15 cellular contexts compared by ENCODE assay signal in genomic region chr6:120569689-120570088, GRCh38.
DNase-seq lines count a peak whose midpoint lies in the region; ATAC-seq and TF ChIP-seq lines count a peak whose summit lies in the region.
"Had no signal": no experiment of that assay in that cellular context is flagged by ENCODE, and none has a peak within 500 bp of the region (broad histone marks: within the 10 kb centered on the region; RNA-seq: fewer than 3 reads in every experiment).

No MANE protein-coding gene starts in this region.

- no peak overlapping the region for H4K91ac ChIP-seq in H9 (ENCODE audit: insufficient read length, low read depth, low read length)

- ATAC-seq in sciatic nerve: peak; percentile 74
- no peak for ATAC-seq in upper lobe of left lung (ENCODE audit: low FRiP score in 2 of 2)
- ATAC-seq: CD8-positive, alpha-beta T cell had no signal

- H3K79me2 ChIP-seq in H9 (ENCODE audit: insufficient read depth, low read length): no peaks in the 10 kb centered on the region

- peak overlapping the region; percentile 8 for H2AFZ ChIP-seq in H9 (ENCODE audit: low read length)

- no peak overlapping the region for H3K14ac ChIP-seq in H9 (ENCODE audit: insufficient read depth, low read length)

- H4K5ac ChIP-seq in H9 (ENCODE audit: insufficient read length, low read depth, low read length): no peak overlapping the region

- H3K18ac ChIP-seq in H9 (ENCODE audit: insufficient read length, low read depth, low read length): no peak overlapping the region

- no peaks in the 10 kb centered on the region for H4K20me1 ChIP-seq in H9 (ENCODE audit: control insufficient read depth, insufficient read depth, insufficient read length)
- H4K20me1 ChIP-seq: BLaER1 treated with 17β-estradiol and CSF1 and Interleukin-3, amounts not matched to agents 10 nM and 100 nM had no signal

- intact Hi-C loops in sciatic nerve (cut with DNase I): no loop called here

- no peak for TF ChIP-seq POLR2A in upper lobe of left lung (IDR thresholded peaks at IDR 0.05)

- H3K4me1 ChIP-seq in H9 (ENCODE audit: insufficient read depth, low read length) (no peaks in the 10 kb centered on the region), upper lobe of left lung (no peaks in the 10 kb centered on the region)
- H3K4me1 ChIP-seq: BLaER1 treated with 17β-estradiol and CSF1 and Interleukin-3, amounts not matched to agents 10 nM and 100 nM; HAP-1 had no signal

- TF ChIP-seq EP300 in upper lobe of left lung (IDR thresholded peaks at IDR 0.05): no peak

- no peaks in the 10 kb centered on the region for H3K27me3 Mint-ChIP-seq in H9 (ENCODE audit: low read depth)
- H3K27me3 Mint-ChIP-seq: B cell had no signal

- no peaks in the 10 kb centered on the region for H3K36me3 Mint-ChIP-seq in H9 (ENCODE audit: insufficient read depth in 1 of 3, low read depth in 3 of 3)
- H3K36me3 Mint-ChIP-seq: CD8-positive, alpha-beta T cell had no signal

- H2BK12ac ChIP-seq in H9 (ENCODE audit: insufficient read length, low read depth, low read length): no peak overlapping the region

- H2BK20ac ChIP-seq in H9 (ENCODE audit: low read depth, low read length, poor library complexity, severe bottlenecking): peak overlapping the region; percentile 45

- no peak overlapping the region for H3K27ac ChIP-seq in H9 (ENCODE audit: insufficient read length, low read depth, low read length)
- peak overlapping the region; percentile 98 for H3K27ac ChIP-seq in SK-N-MC
- H3K27ac ChIP-seq in upper lobe of left lung: no peak overlapping the region
- H3K27ac ChIP-seq: BLaER1 treated with 17β-estradiol and CSF1 and Interleukin-3, amounts not matched to agents 10 nM and 100 nM had no signal

- peaks cover 0 to 2% of the 10 kb centered on the region in 2 experiments; a peak in 1 of 5 replicates for H3K9me3 Mint-ChIP-seq in H9

- H3K27me3 ChIP-seq in H9 (ENCODE audit: insufficient read depth, low read length): no peaks in the 10 kb centered on the region
- H3K27me3 ChIP-seq in upper lobe of left lung: no peaks in the 10 kb centered on the region
- H3K27me3 ChIP-seq: BLaER1 treated with 17β-estradiol and CSF1 and Interleukin-3, amounts not matched to agents 10 nM and 100 nM had no signal

- H2AK5ac ChIP-seq in H9 (ENCODE audit: insufficient read length, low read length): no peak overlapping the region

- DNase-seq in H9 (no peak), SK-N-MC (ENCODE audit: low read depth, low spot score) (peak; percentile 96), epithelial cell of esophagus (ENCODE audit: low read depth) (peak; percentile 4), sciatic nerve (ENCODE audit: low spot score) (no peak), superior temporal gyrus (ENCODE audit: extremely low spot score) (no peak), upper lobe of left lung (no peak), KG1 (lab: John Stamatoyannopoulos, UW) (no peak)
- DNase-seq: Calu3; CD8-positive, alpha-beta T cell; DMS79 treated with DMSO at 0.1 percent for 48 hours; GF-D8; GOT3 had no signal

- no peak overlapping the region for H2BK15ac ChIP-seq in H9 (ENCODE audit: low read depth, low read length)

- no peak for TF ChIP-seq CTCF in H9 (conservative IDR thresholded peaks at IDR 0.05)
- no peak for TF ChIP-seq CTCF in epithelial cell of esophagus (IDR thresholded peaks at IDR 0.05; ENCODE audit: insufficient read depth, low read depth, low read length, missing control alignments)
- TF ChIP-seq CTCF in upper lobe of left lung (IDR thresholded peaks at IDR 0.05): no peak

- H3K9ac ChIP-seq in H9 (ENCODE audit: extremely low read depth, insufficient read length, low read length): no peak overlapping the region
- peak overlapping the region; percentile 69 for H3K9ac ChIP-seq in SK-N-MC (ENCODE audit: insufficient read length)
- H3K9ac ChIP-seq: BLaER1 treated with 17β-estradiol and CSF1 and Interleukin-3, amounts not matched to agents 10 nM and 100 nM had no signal

- no peaks in the 10 kb centered on the region for H3K9me3 ChIP-seq in H9 (ENCODE audit: control insufficient read depth, low read depth, low read length)
- H3K9me3 ChIP-seq in SK-N-MC (ENCODE audit: low read depth, low read length): no peaks in the 10 kb centered on the region
- no peaks in the 10 kb centered on the region for H3K9me3 ChIP-seq in upper lobe of left lung
- H3K9me3 ChIP-seq: HAP-1 had no signal

- H3K4me3 Mint-ChIP-seq in H9: no peak overlapping the region
- H3K4me3 Mint-ChIP-seq: B cell; CD8-positive, alpha-beta T cell had no signal

- H3K4me2 ChIP-seq in H9 (ENCODE audit: insufficient read depth, insufficient read length, low read length): no peak overlapping the region
- H3K4me2 ChIP-seq: BLaER1 treated with 17β-estradiol and CSF1 and Interleukin-3, amounts not matched to agents 10 nM and 100 nM had no signal

- WGBS in H9 (ENCODE audit: extremely low coverage, insufficient read length, low lambda C conversion rate): no CpG with 5 or more reads among the region's 1 CpG
- 57 to 64% methylated on average over 1 of the region's 1 CpG for WGBS in upper lobe of left lung, 2 donors

- no peaks in the 10 kb centered on the region for H3K79me1 ChIP-seq in H9 (ENCODE audit: insufficient read depth, low read depth, low read length, poor library complexity, severe bottlenecking)

- H3K36me3 ChIP-seq in SK-N-MC (ENCODE audit: insufficient read depth, low read length) (no peaks in the 10 kb centered on the region), upper lobe of left lung (no peaks in the 10 kb centered on the region)
- H3K36me3 ChIP-seq: BLaER1 treated with 17β-estradiol and CSF1 and Interleukin-3, amounts not matched to agents 10 nM and 100 nM; HAP-1 had no signal

- H2BK5ac ChIP-seq in H9 (ENCODE audit: insufficient read length, low read length): no peak overlapping the region

- no peak overlapping the region for H4K8ac ChIP-seq in H9 (replicated peaks; ENCODE audit: insufficient read length, low read depth, low read length)

- H3K56ac ChIP-seq in H9 (ENCODE audit: insufficient read length, low read depth, low read length): no peak overlapping the region

- H3T11ph ChIP-seq in H9 (ENCODE audit: low read length): no peak overlapping the region

- no peak overlapping the region for H3K4ac ChIP-seq in H9 (ENCODE audit: low read depth, low read length)

- no peaks in the 10 kb centered on the region for H3K23me2 ChIP-seq in H9 (ENCODE audit: insufficient read length, low read depth, low read length, poor library complexity, severe bottlenecking)

- H3K4me3 ChIP-seq in SK-N-MC: peak overlapping the region; percentile 68
- H3K4me3 ChIP-seq in epithelial cell of esophagus (ENCODE audit: low read length): no peak overlapping the region
- no peak overlapping the region for H3K4me3 ChIP-seq in upper lobe of left lung
- H3K4me3 ChIP-seq: BLaER1 treated with 17β-estradiol and CSF1 and Interleukin-3, amounts not matched to agents 10 nM and 100 nM; HAP-1 had no signal

- no peaks in the 10 kb centered on the region for H3K4me1 Mint-ChIP-seq in H9
- H3K4me1 Mint-ChIP-seq: B cell had no signal

- no peak overlapping the region for H3K27ac Mint-ChIP-seq in H9
- H3K27ac Mint-ChIP-seq: B cell; CD8-positive, alpha-beta T cell had no signal

- H2BK120ac ChIP-seq in H9 (ENCODE audit: low read depth, low read length, poor library complexity, severe bottlenecking): no peak overlapping the region

- no peak overlapping the region for H3K23ac ChIP-seq in H9 (ENCODE audit: insufficient read length, low read depth, low read length)

Comparison
In these comparisons a context has a peak if more than half of its experiments do, and no peak if none do; other contexts are left out.
1. DNase-seq: peak in SK-N-MC (single experiment) and epithelial cell of esophagus (single experiment); none in H9 (single experiment), sciatic nerve (single experiment), superior temporal gyrus (single experiment), upper lobe of left lung (0 of 2) and KG1 (single experiment).